8 cellular contexts compared by ENCODE assay signal in genomic region chr11:74948898-74949747, GRCh38. TPM values are rescaled to one million over a fixed set of nuclear protein-coding genes. Genes with fewer than 3 reads are reported as not detected.
DNase-seq lines count a peak whose midpoint lies in the region; ATAC-seq and TF ChIP-seq lines count a peak whose summit lies in the region.

Gene SPCS2, plus strand, starts transcription at chr11:74949266. Its CDS starts 20 bp downstream, at chr11:74949286.
Gene XRRA1, minus strand, starts transcription at chr11:74949091. Its CDS starts 8,213 bp downstream, at chr11:74940878.

- intact Hi-C loops in left ventricle myocardium superior (cut with micrococcal nuclease), result no loop called here
- intact Hi-C loops in prostate gland (cut with DNase I), result no loop called here

- H3K4me1 ChIP-seq in prostate gland (replicated peaks) (no peaks in the 10 kb centered on the region), urinary bladder (ENCODE audit: insufficient read depth) (peaks cover 2% of the 10 kb centered on the region)

- H3K4me3 Mint-ChIP-seq in T-helper 17 cell, result peak within 1 kb of the TSS; percentile 99

- TF ChIP-seq CTCF in GM13977 (IDR thresholded peaks at IDR 0.05; ENCODE audit: extremely low read depth, insufficient read depth, missing control alignments) (no peak), prostate gland (IDR thresholded peaks at IDR 0.05) (peak in 1 of 4 experiments; percentile 18)

- no peaks in the 10 kb centered on the region for H3K36me3 ChIP-seq in prostate gland
- no peaks in the 10 kb centered on the region for H3K36me3 ChIP-seq in urinary bladder (ENCODE audit: insufficient read depth)

- H3K4me1 Mint-ChIP-seq in T-helper 17 cell, result peaks cover 48% of the 10 kb centered on the region

- H3K36me3 Mint-ChIP-seq in T-helper 17 cell (ENCODE audit: low read depth), result peaks cover 10% of the 10 kb centered on the region

- H3K9me3 ChIP-seq in T-helper 17 cell (ENCODE audit: control insufficient read depth, low read length, poor library complexity, severe bottlenecking), result no peaks in the 10 kb centered on the region
- H3K9me3 ChIP-seq in prostate gland, result no peaks in the 10 kb centered on the region

- H3K27ac ChIP-seq in prostate gland (peak within 1 kb of the TSS; percentile 82), urinary bladder (ENCODE audit: low read depth) (peak within 1 kb of the TSS; percentile 59)

- H3K27ac Mint-ChIP-seq in T-helper 17 cell, result peak within 1 kb of the TSS; percentile 99

- under 1% methylated on average over 66 of the region's 66 CpGs for WGBS in prostate gland
- under 1% methylated on average over 66 of the region's 66 CpGs for WGBS in urinary bladder

- no peaks in the 10 kb centered on the region for H3K27me3 ChIP-seq in prostate gland (replicated peaks; ENCODE audit: insufficient read depth)

- in situ Hi-C loops in GM13977 (cut with MboI; ENCODE audit: low pct_unique_long_range_greater_than_20kb, low sequenced_read_pairs, unreplicated experiment), result loop anchor here (25.0 kb wide), 1 partner anchor 263 kb away; no protein-coding TSS in a partner anchor

- peak; percentile 76 for TF ChIP-seq POLR2A in prostate gland (IDR thresholded peaks at IDR 0.05)

- ATAC-seq in HG02884 (IDR thresholded peaks at IDR 0.05; ENCODE audit: unreplicated experiment) (peak; percentile 90), T-helper 17 cell (peak; percentile 97), left ventricle myocardium superior (peak; percentile 99)

- no peaks in the 10 kb centered on the region for H3K27me3 Mint-ChIP-seq in T-helper 17 cell

- peak; percentile 91 for DNase-seq in GM13977 (ENCODE audit: low spot score)
- peak; percentile 89 for DNase-seq in NCI-H1694 (lab: John Stamatoyannopoulos, UW)
- DNase-seq in T-helper 17 cell, result peak; percentile 93 to 96 (median 95)
- peak; percentile 74 to 99 (median 97) for DNase-seq in anterior cingulate cortex (lab: John Stamatoyannopoulos, UW)
- peak; percentile 99 for DNase-seq in left ventricle myocardium superior
- DNase-seq in prostate gland (ENCODE audit: low spot score), result peak; percentile 99

- H3K4me3 ChIP-seq in prostate gland (peak within 1 kb of the TSS; percentile 83 to 84), urinary bladder (ENCODE audit: low read depth, low read length) (peak within 1 kb of the TSS; percentile 79)

RNA-seq across cellular contexts. Expression of gene SPCS2, which starts in this region (rescaled TPM):
- total RNA-seq in T-helper 17 cell, result 10 to 100 TPM; 63.7 to 87.0 TPM
- 105 TPM for total RNA-seq in left ventricle myocardium superior
- total RNA-seq in prostate gland, result 10 to 100 TPM; 76.9 to 82.4 TPM
- total RNA-seq in urinary bladder, result 49.9 TPM
- 99.7 TPM for polyA plus RNA-seq in urinary bladder

RNA-seq across cellular contexts. Expression of gene XRRA1, which starts in this region (rescaled TPM):
- total RNA-seq in T-helper 17 cell (10 to 100 TPM; 10.1 to 16.3 TPM), left ventricle myocardium superior (7.3 TPM), prostate gland (10 to 100 TPM; 16.2 to 52.1 TPM), urinary bladder (35.6 TPM)
- 11.6 TPM for polyA plus RNA-seq in urinary bladder

Comparison
In these comparisons a context has a peak if more than half of its experiments do, and no peak if none do; other contexts are left out.
1. Peak in every context shown above with its lines: DNase-seq, ATAC-seq, H3K4me3 ChIP-seq and H3K27ac ChIP-seq.